ENCODE assay signal across 17 cellular contexts in genomic region chr15:47402829-47403228, GRCh38.
DNase-seq lines count a peak whose midpoint lies in the region; ATAC-seq, FAIRE-seq and TF ChIP-seq lines count a peak whose summit lies in the region.
"Had no signal": no experiment of that assay in that cellular context is flagged by ENCODE, and none has a peak within 500 bp of the region (broad histone marks: within the 10 kb centered on the region; RNA-seq: fewer than 3 reads in every experiment).

No MANE protein-coding gene starts in this region.

- peaks cover 6% of the 10 kb centered on the region for H3K4me1 ChIP-seq in foreskin keratinocyte
- no peaks in the 10 kb centered on the region for H3K4me1 ChIP-seq in trophoblast cell (ENCODE audit: control insufficient read depth in 1 of 2, insufficient read depth in 2 of 2, low read length in 2 of 2)
- H3K4me1 ChIP-seq: Caco-2, HAP-1 had no signal

- H4K91ac ChIP-seq in trophoblast cell (ENCODE audit: low read depth, low read length): no peak overlapping the region

- no peak overlapping the region for H2BK12ac ChIP-seq in trophoblast cell (ENCODE audit: low read length)

- no peak overlapping the region for H2BK5ac ChIP-seq in trophoblast cell (ENCODE audit: low read depth, low read length, poor library complexity)

- no peaks in the 10 kb centered on the region for H3K79me1 ChIP-seq in trophoblast cell (ENCODE audit: low read length)

- no peak overlapping the region for H2BK120ac ChIP-seq in trophoblast cell (ENCODE audit: insufficient read depth, low read length, poor library complexity)

- H3K27ac Mint-ChIP-seq in chondrocyte (ENCODE audit: unreplicated experiment): peak overlapping the region; percentile 10
- H3K27ac Mint-ChIP-seq: CD4-positive, alpha-beta memory T cell; HFFc6 had no signal

- WGBS in trophoblast cell (ENCODE audit: extremely low coverage, insufficient coverage, insufficient read length): no CpG with 5 or more reads among the region's 1 CpG

- no peaks in the 10 kb centered on the region for H3K27me3 ChIP-seq in bronchial epithelial cell (ENCODE audit: control insufficient read depth, insufficient read depth, low read length)
- no peaks in the 10 kb centered on the region for H3K27me3 ChIP-seq in foreskin keratinocyte
- H3K27me3 ChIP-seq in trophoblast cell (ENCODE audit: insufficient read depth, low read length): no peaks in the 10 kb centered on the region

- no peak for TF ChIP-seq CTCF in bronchial epithelial cell (IDR thresholded peaks at IDR 0.05; ENCODE audit: insufficient read depth, low read length, severe bottlenecking)
- TF ChIP-seq CTCF in chondrocyte (IDR thresholded peaks at IDR 0.05): no peak
- TF ChIP-seq CTCF in foreskin keratinocyte (conservative IDR thresholded peaks at IDR 0.05): no peak

- FAIRE-seq in bronchial epithelial cell (lab: Jason Lieb, UNC): no peak
- FAIRE-seq: G401.6, GM12892, H54 had no signal

- H3K4me3 ChIP-seq in bronchial epithelial cell (ENCODE audit: low read depth, low read length) (no peak overlapping the region), trophoblast cell (ENCODE audit: low read depth, low read length) (no peak overlapping the region)
- H3K4me3 ChIP-seq: HAP-1 had no signal

- no peak overlapping the region for H3K14ac ChIP-seq in trophoblast cell (ENCODE audit: low read length)

- H3K36me3 ChIP-seq in bronchial epithelial cell (ENCODE audit: control insufficient read depth, insufficient read depth, low read length): no peaks in the 10 kb centered on the region
- no peaks in the 10 kb centered on the region for H3K36me3 ChIP-seq in trophoblast cell (ENCODE audit: control insufficient read depth in 1 of 2, insufficient read depth in 2 of 2, low read length in 2 of 2)
- H3K36me3 ChIP-seq: HAP-1 had no signal

- H3K79me2 ChIP-seq in trophoblast cell (ENCODE audit: control insufficient read depth, insufficient read depth, low read length, poor library complexity): no peaks in the 10 kb centered on the region

- no peak overlapping the region for H4K8ac ChIP-seq in trophoblast cell (ENCODE audit: low read depth, low read length)

- H3K9me3 ChIP-seq in trophoblast cell (ENCODE audit: insufficient read depth, low read depth, low read length): no peaks in the 10 kb centered on the region
- H3K9me3 ChIP-seq: Caco-2, HAP-1 had no signal

- H3K9ac ChIP-seq in trophoblast cell (ENCODE audit: low read length): no peak overlapping the region

- H3K27ac ChIP-seq in foreskin keratinocyte: no peak overlapping the region
- H3K27ac ChIP-seq in trophoblast cell (ENCODE audit: low read depth, low read length): no peak overlapping the region

- H3K36me3 Mint-ChIP-seq in chondrocyte (ENCODE audit: low read depth): no peaks in the 10 kb centered on the region
- H3K36me3 Mint-ChIP-seq: CD4-positive, alpha-beta memory T cell had no signal

- H2AK5ac ChIP-seq in trophoblast cell (ENCODE audit: low read length): no peak overlapping the region

- H3K4me1 Mint-ChIP-seq in chondrocyte (ENCODE audit: low read depth): peaks cover 4% of the 10 kb centered on the region
- H3K4me1 Mint-ChIP-seq: CD4-positive, alpha-beta memory T cell had no signal

- H3K4ac ChIP-seq in trophoblast cell (ENCODE audit: low read depth, low read length): no peak overlapping the region

- H4K12ac ChIP-seq in trophoblast cell (ENCODE audit: low read depth, low read length): no peak overlapping the region

- peak; percentile 45 for ATAC-seq in foreskin keratinocyte

- H3K4me2 ChIP-seq in trophoblast cell (ENCODE audit: low read length): no peak overlapping the region

- H3K27me3 Mint-ChIP-seq in chondrocyte (ENCODE audit: low read depth): peaks cover 15% of the 10 kb centered on the region
- H3K27me3 Mint-ChIP-seq: CD4-positive, alpha-beta memory T cell had no signal

- H2AFZ ChIP-seq in trophoblast cell (ENCODE audit: insufficient read depth, low read length, poor library complexity): no peak overlapping the region

- H3K4me3 Mint-ChIP-seq in chondrocyte (ENCODE audit: unreplicated experiment): no peak overlapping the region
- H3K4me3 Mint-ChIP-seq: CD4-positive, alpha-beta memory T cell; HFFc6 had no signal

- H3K18ac ChIP-seq in trophoblast cell (ENCODE audit: low read length): no peak overlapping the region

- H3K23ac ChIP-seq in trophoblast cell (ENCODE audit: low read length): peak overlapping the region; percentile 33

- H3K9me3 Mint-ChIP-seq in chondrocyte (ENCODE audit: low read depth): no peaks in the 10 kb centered on the region
- H3K9me3 Mint-ChIP-seq: HFFc6 had no signal

- DNase-seq in bronchial epithelial cell (ENCODE audit: low read depth): peak; percentile 51
- no peak for DNase-seq in chondrocyte (ENCODE audit: low spot score)
- DNase-seq in foreskin keratinocyte: peak; percentile 51 to 76
- no peak for DNase-seq in trophoblast cell
- no peak for DNase-seq in COLO668 (lab: John Stamatoyannopoulos, UW; ENCODE audit: unreplicated experiment)
- DNase-seq in kidney glomerular epithelial cell (lab: John Stamatoyannopoulos, UW): no peak
- DNase-seq: C1 segment of cervical spinal cord; Caco-2; CD4-positive, alpha-beta memory T cell; DMS153; DND-41; GOT3; HFFc6 had no signal

Comparison
In these comparisons a context has a peak if more than half of its experiments do, and no peak if none do; other contexts are left out.
1. DNase-seq: peak in bronchial epithelial cell (single experiment) and foreskin keratinocyte (2 of 2); none in chondrocyte (single experiment), trophoblast cell (0 of 2), COLO668 (single experiment) and kidney glomerular epithelial cell (single experiment).